Comparison of ENCODE assay signal across 1 cellular context in the genomic region with DNA sequence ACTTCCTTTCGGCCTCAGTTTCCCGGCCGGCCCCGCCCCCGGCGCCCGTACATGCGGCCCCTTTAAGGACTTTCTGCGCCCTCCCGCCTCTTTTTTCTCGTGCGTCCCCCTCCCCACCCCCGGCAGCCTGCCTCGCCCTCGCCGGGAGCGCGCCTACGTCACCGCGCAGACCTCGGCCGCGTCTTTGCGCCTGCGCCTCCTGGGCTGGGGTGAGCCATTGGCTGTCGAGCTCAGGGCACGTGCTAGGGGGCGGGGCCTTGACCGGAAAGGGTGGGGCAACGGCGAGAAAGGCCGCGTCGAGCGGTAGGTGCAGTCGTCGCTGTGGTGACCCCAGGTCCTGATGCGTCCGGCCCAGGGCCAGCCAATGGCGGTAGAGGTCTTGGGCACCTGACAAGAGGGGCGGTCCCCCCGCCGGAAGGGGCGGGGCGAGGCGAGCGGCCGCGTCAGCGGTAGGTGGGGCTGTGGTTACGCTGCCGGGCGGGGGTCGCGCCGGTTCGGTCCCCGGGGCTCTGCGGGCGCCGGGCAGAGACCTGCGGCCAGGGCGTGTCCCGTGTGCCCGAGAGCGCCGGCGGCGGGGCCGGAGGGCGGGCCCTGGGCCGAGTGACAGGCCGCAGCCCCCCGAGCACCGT.
A peak's percentile ranks its signal among the peaks of the same experiment; 100 is the strongest.
TF ChIP-seq lines count a peak whose summit lies in the region.

Gene UVSSA (plus strand): TSS at position 428 of the 629 bp plus-strand sequence. CDS start 884 bp downstream, outside the sequence.

TF ChIP-seq in K562, 482 proteins besides CTCF, POLR2A, EP300 and RAD21 (continued from another document and continues in another):
- TF ChIP-seq VEZF1 (CRISPR knock-in tag; IDR thresholded peaks at IDR 0.05) (peak; percentile 96), SAP30 (IDR thresholded peaks at IDR 0.05; ENCODE audit: borderline replicate concordance, insufficient read depth, low read depth, low read length, poor library complexity, severe bottlenecking) (peak; percentile 31), GATAD2A (IDR thresholded peaks at IDR 0.05) (no peak), TAF9B (IDR thresholded peaks at IDR 0.05; ENCODE audit: partially characterized antibody) (no peak), ATF3 (IDR thresholded peaks at IDR 0.05) (peak; percentile 51; the same call in 1 of the 2 replicates), ATF3 (CRISPR knock-in tag; conservative IDR thresholded peaks at IDR 0.05) (0 out of 2 replicates have a peak, but pooled peaks have one; percentile 11), RUNX1 (IDR thresholded peaks at IDR 0.05; ENCODE audit: low read depth) (0 out of 2 replicates have a peak, but pooled peaks have one; percentile 14), E2F8 (IDR thresholded peaks at IDR 0.05; ENCODE audit: low read depth, partially characterized antibody) (peak; percentile 61), RCOR1 (IDR thresholded peaks at IDR 0.05; ENCODE audit: borderline replicate concordance in 1 of 2, low read depth in 2 of 2, low read length in 2 of 2) (0 out of 4 replicates have a peak, but pooled peaks of 1 of the 2 experiments have one; percentile 3), E2F6 (IDR thresholded peaks at IDR 0.05; ENCODE audit: borderline replicate concordance in 1 of 2, extremely low read depth in 1 of 2, insufficient read depth in 1 of 2, insufficient read length in 1 of 2, low read depth in 1 of 2, low read length in 1 of 2, poor library complexity in 1 of 2, severe bottlenecking in 1 of 2) (peak in 1 of 2 experiments; percentile 61), RHOXF2B (CRISPR knock-in tag; conservative IDR thresholded peaks at IDR 0.05) (no peak), NFYB (IDR thresholded peaks at IDR 0.05; ENCODE audit: extremely low read depth, insufficient read length) (peak; percentile 50), ETS2 (tag; IDR thresholded peaks at IDR 0.05; ENCODE audit: borderline replicate concordance, poor library complexity, severe bottlenecking) (peak; percentile 41), TBP (optimal IDR thresholded peaks at IDR 0.05; ENCODE audit: low read depth, low read length) (no peak), FOXK2 (conservative IDR thresholded peaks at IDR 0.05 in 1 of 2, IDR thresholded peaks at IDR 0.05 in 1 of 2; ENCODE audit: low read depth in 2 of 2) (peak in 1 of 2 experiments; percentile 74; a peak in 2 of 4 replicates), BHLHE40 (IDR thresholded peaks at IDR 0.05; ENCODE audit: low read length) (peak; percentile 100), SIN3A (IDR thresholded peaks at IDR 0.05; ENCODE audit: borderline replicate concordance in 2 of 2, control insufficient read depth in 1 of 2, low read depth in 2 of 2, low read length in 2 of 2) (0 out of 4 replicates have a peak, but pooled peaks of 1 of the 2 experiments have one; percentile 14), ZNF445 (CRISPR knock-in tag; IDR thresholded peaks at IDR 0.05; ENCODE audit: low read depth) (no peak), FIP1L1 (IDR thresholded peaks at IDR 0.05; ENCODE audit: low read depth, low read length, poor library complexity, severe bottlenecking) (no peak), KLF6 (CRISPR knock-in tag; IDR thresholded peaks at IDR 0.05; ENCODE audit: borderline replicate concordance) (peak; percentile 66; the same call in 1 of the 2 replicates), GABPB1 (CRISPR knock-in tag; IDR thresholded peaks at IDR 0.05) (peak; percentile 94), GMEB1 (CRISPR knock-in tag; IDR thresholded peaks at IDR 0.05) (peak; percentile 93), ETS1 (conservative IDR thresholded peaks at IDR 0.05; ENCODE audit: control insufficient read depth, low read depth, low read length) (peak; percentile 81; the same call in 1 of the 2 replicates), KDM4B (IDR thresholded peaks at IDR 0.05; ENCODE audit: borderline replicate concordance in 2 of 2, low read depth in 1 of 2) (0 out of 4 replicates have a peak, but pooled peaks of 1 of the 2 experiments have one; percentile 13), ATF6 (CRISPR knock-in tag; IDR thresholded peaks at IDR 0.05) (no peak), EWSR1 (IDR thresholded peaks at IDR 0.05; ENCODE audit: borderline replicate concordance, low read depth, partially characterized antibody) (no peak), HMGN3 (IDR thresholded peaks at IDR 0.05; ENCODE audit: borderline replicate concordance, extremely low read depth, insufficient read length, low read depth, low read length) (peak; percentile 46), TRIM24 (IDR thresholded peaks at IDR 0.05) (no peak), TOE1 (IDR thresholded peaks at IDR 0.05; ENCODE audit: borderline replicate concordance) (peak; percentile 93), TOE1 (CRISPR knock-in tag; IDR thresholded peaks at IDR 0.05; ENCODE audit: borderline replicate concordance, low read depth) (no peak), ZBTB7A (IDR thresholded peaks at IDR 0.05; ENCODE audit: borderline replicate concordance, control insufficient read depth, low read depth, low read length) (peak; percentile 85), ZZZ3 (IDR thresholded peaks at IDR 0.05) (no peak), ATF1 (CRISPR knock-in tag; IDR thresholded peaks at IDR 0.05) (peak; percentile 74), ATF1 (tag; IDR thresholded peaks at IDR 0.05) (peak; percentile 95), POLR2AphosphoS5 (IDR thresholded peaks at IDR 0.05; ENCODE audit: control insufficient read depth, insufficient read depth, low read depth, low read length) (peak; percentile 30; the same call in 1 of the 2 replicates), MAZ (CRISPR knock-in tag; conservative IDR thresholded peaks at IDR 0.05 in 1 of 2, IDR thresholded peaks at IDR 0.05 in 1 of 2) (peak; percentile 90 to 92), TEAD1 (CRISPR knock-in tag; IDR thresholded peaks at IDR 0.05) (peak in 1 of 2 experiments; percentile 65; a peak in 1 of 4 replicates)
- TF ChIP-seq, protein P1, sequence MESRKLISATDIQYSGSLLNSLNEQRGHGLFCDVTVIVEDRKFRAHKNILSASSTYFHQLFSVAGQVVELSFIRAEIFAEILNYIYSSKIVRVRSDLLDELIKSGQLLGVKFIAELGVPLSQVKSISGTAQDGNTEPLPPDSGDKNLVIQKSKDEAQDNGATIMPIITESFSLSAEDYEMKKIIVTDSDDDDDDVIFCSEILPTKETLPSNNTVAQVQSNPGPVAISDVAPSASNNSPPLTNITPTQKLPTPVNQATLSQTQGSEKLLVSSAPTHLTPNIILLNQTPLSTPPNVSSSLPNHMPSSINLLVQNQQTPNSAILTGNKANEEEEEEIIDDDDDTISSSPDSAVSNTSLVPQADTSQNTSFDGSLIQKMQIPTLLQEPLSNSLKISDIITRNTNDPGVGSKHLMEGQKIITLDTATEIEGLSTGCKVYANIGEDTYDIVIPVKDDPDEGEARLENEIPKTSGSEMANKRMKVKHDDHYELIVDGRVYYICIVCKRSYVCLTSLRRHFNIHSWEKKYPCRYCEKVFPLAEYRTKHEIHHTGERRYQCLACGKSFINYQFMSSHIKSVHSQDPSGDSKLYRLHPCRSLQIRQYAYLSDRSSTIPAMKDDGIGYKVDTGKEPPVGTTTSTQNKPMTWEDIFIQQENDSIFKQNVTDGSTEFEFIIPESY (CRISPR knock-in tag; IDR thresholded peaks at IDR 0.05) = 0 out of 2 replicates have a peak, but pooled peaks have one; percentile 0
- TF ChIP-seq, protein P2, sequence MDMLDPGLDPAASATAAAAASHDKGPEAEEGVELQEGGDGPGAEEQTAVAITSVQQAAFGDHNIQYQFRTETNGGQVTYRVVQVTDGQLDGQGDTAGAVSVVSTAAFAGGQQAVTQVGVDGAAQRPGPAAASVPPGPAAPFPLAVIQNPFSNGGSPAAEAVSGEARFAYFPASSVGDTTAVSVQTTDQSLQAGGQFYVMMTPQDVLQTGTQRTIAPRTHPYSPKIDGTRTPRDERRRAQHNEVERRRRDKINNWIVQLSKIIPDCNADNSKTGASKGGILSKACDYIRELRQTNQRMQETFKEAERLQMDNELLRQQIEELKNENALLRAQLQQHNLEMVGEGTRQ (CRISPR knock-in tag; IDR thresholded peaks at IDR 0.05) = peak; percentile 99
- TF ChIP-seq, protein P3, sequence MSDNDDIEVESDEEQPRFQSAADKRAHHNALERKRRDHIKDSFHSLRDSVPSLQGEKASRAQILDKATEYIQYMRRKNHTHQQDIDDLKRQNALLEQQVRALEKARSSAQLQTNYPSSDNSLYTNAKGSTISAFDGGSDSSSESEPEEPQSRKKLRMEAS (CRISPR knock-in tag; IDR thresholded peaks at IDR 0.05) = peak; percentile 81; the same call in 1 of the 2 replicates
- TF ChIP-seq, protein P4, sequence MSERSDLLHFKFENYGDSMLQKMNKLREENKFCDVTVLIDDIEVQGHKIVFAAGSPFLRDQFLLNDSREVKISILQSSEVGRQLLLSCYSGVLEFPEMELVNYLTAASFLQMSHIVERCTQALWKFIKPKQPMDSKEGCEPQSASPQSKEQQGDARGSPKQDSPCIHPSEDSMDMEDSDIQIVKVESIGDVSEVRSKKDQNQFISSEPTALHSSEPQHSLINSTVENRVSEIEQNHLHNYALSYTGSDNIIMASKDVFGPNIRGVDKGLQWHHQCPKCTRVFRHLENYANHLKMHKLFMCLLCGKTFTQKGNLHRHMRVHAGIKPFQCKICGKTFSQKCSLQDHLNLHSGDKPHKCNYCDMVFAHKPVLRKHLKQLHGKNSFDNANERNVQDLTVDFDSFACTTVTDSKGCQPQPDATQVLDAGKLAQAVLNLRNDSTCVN (CRISPR knock-in tag; IDR thresholded peaks at IDR 0.05) = no peak
